Comparison of ENCODE assay signal across 33 cellular contexts in the genomic region with DNA sequence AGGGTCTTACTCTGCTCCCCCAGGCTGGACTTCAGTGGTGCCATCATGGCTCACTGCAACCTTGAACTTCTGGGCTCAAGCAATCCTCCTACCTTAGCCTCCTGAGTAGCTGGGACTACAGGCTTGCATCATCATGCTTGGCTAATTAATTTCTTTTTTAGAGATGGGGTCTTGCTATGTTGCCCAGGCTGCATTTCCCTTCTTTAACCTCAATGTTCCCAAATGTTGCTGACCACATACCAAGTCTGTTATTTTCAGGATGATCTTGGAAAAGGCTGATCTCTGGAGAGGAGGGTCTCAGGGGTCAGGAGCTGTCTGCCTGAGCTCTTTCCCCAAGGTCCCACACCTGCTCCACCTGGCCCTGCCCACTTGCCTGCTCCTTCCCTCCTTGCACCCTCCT. TPM values are rescaled to one million over a fixed set of nuclear protein-coding genes. Genes with fewer than 3 reads are reported as not detected.
"Had no signal": no experiment of that assay in that cellular context is flagged by ENCODE, and none has a peak within 500 bp of the region (broad histone marks: within the 10 kb centered on the region; RNA-seq: fewer than 3 reads in every experiment).

No MANE protein-coding gene starts in this region.

- H3K9me3 ChIP-seq: ascending aorta had no signal

- H3K4me1 ChIP-seq: ascending aorta had no signal

- FAIRE-seq: bronchial epithelial cell, TTC549 had no signal

- H3K27me3 ChIP-seq: ascending aorta, cardiac muscle cell had no signal

- DNase-seq: activated B cell treated with CpG ODN at 0.5 μM for 24 hours; activated CD4-positive, alpha-beta memory T cell treated with anti-CD3 and anti-CD28 coated beads for 36 hours; activated CD4-positive, alpha-beta T cell treated with anti-CD3 and anti-CD28 coated beads for 4 hours; activated CD4-positive, alpha-beta T cell treated with anti-CD3 and anti-CD28 coated beads, Interleukin-2, amount 10 ng/mL, durations not matched to agents 24 days and 14 days; activated CD4-positive, alpha-beta T cell treated with anti-CD3 and anti-CD28 coated beads, Interleukin-2, amount 50 U/mL, for 1 hour; activated CD4-positive, alpha-beta T cell treated with anti-CD3 and anti-CD28 coated beads, Interleukin-2, amount 50 U/mL, for 4 hours; activated CD4-positive, CD25-positive, alpha-beta regulatory T cell treated with anti-CD3 and anti-CD28 coated beads, Interleukin-2, amount 50 U/mL, for 72 hours; activated CD8-positive, alpha-beta memory T cell treated with anti-CD3 and anti-CD28 coated beads, Interleukin-2, amount 50 U/mL, for 4 hours; activated CD8-positive, alpha-beta T cell treated with anti-CD3 and anti-CD28 coated beads for 36 hours; activated effector memory CD4-positive, alpha-beta T cell treated with anti-CD3 and anti-CD28 coated beads, Interleukin-2, amount 50 U/mL, for 16 hours; activated gamma-delta T cell treated with Interleukin-2 at 50 U/mL for 16 hours; activated naive CD4-positive, alpha-beta T cell; activated naive CD4-positive, alpha-beta T cell treated with anti-CD3 and anti-CD28 coated beads, Interleukin-2, amount 10 ng/mL, durations not matched to agents 7 days and 5 days; activated naive CD8-positive, alpha-beta T cell treated with anti-CD3 and anti-CD28 coated beads, Interleukin-2, amount 10 ng/mL, durations not matched to agents 7 days and 5 days; activated naive CD8-positive, alpha-beta T cell treated with anti-CD3 and anti-CD28 coated beads, Interleukin-2, amount 50 U/mL, for 24 hours; activated T-cell treated with anti-CD3 and anti-CD28 coated beads for 4 hours; activated T-cell treated with anti-CD3 and anti-CD28 coated beads, Interleukin-2, amount 50 U/mL, for 1 hour; activated T-cell treated with anti-CD3 and anti-CD28 coated beads, Interleukin-2, amount 50 U/mL, for 4 hours; activated T-cell treated with anti-CD3 and anti-CD28 coated beads, Interleukin-2, amount 50 U/mL, for 72 hours; amygdala; anterior cingulate cortex; caudate nucleus; cerebellar nuclear complex; T-helper 1 cell; T-helper 2 cell; T-helper 9 cell had no signal

- H3K36me3 ChIP-seq: ascending aorta, cardiac muscle cell had no signal

- H3K4me3 ChIP-seq: ascending aorta, cardiac muscle cell had no signal

- ATAC-seq: activated CD8-positive, alpha-beta T cell treated with anti-CD3 and anti-CD28 coated beads for 36 hours; activated naive CD8-positive, alpha-beta T cell treated with anti-CD3 and anti-CD28 coated beads, Interleukin-2, amount 50 U/mL, for 24 hours; activated T-cell treated with anti-CD3 and anti-CD28 coated beads, Interleukin-2, amount 50 U/mL, for 4 hours; activated T-cell treated with anti-CD3 and anti-CD28 coated beads, Interleukin-2, amount 50 U/mL, for 72 hours; activated T-helper 17 cell treated with anti-CD3 and anti-CD28 coated beads, Interleukin-2, amount 50 U/mL, for 72 hours had no signal

- H3K27ac ChIP-seq: ascending aorta, cardiac muscle cell, VCaP had no signal

RNA-seq across cellular contexts. Expression of a gene that starts 13.0 kb away (rescaled TPM):
- total RNA-seq: ascending aorta, chondrocyte had no signal

RNA-seq across cellular contexts. Expression of a gene that starts 44.4 kb away (rescaled TPM):
- total RNA-seq: ascending aorta, bronchial epithelial cell had no signal
